In the genomic region with DNA sequence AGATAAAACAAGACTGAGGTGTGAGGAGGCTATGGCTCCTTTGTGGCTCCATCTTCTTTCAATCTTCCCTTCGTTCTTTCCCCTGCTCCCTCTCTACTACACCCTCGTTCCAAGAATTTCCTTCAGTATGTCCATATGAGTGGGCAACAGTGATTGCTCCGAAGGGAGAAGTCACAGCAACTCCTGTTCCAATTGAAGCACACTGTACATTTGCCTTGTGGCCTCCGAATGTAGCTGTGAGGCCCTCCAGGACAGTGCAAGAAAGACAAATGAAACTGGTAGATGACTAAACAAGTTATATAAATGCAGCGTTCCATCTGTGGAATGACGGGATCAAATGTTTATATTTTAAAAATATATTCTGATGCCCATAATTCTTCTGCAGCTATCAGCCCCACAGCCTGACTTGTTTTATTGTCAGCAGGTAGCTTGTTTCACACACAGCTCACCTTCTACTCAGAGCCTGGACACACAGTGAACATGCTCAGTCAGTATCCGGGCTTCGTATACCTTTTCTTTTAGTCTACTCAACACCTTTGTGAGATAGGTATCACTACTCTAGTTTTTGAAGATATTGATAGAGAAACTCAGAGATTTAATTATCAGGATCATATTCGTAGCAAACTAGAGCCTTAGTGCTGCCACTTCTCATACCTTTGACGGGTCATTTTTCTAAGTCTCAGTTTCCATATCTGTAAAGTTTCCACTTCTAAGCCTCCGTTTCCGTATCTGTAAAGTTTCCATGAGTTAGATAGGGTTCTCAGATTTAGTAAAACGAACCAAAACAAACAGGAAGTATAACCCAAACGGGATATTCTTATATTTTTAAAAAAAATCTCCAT, we compare ENCODE assay signal across 1 cellular context.
TF ChIP-seq lines count a peak whose summit lies in the region.

No MANE protein-coding gene starts in this region.

TF ChIP-seq in IMR-90, 13 proteins besides CTCF, POLR2A, EP300 and RAD21 (continued from another document):
- TF ChIP-seq ELK1 (IDR thresholded peaks at IDR 0.05; ENCODE audit: borderline replicate concordance, low read depth, low read length) (no peak), MXI1 (IDR thresholded peaks at IDR 0.05; ENCODE audit: borderline replicate concordance, low read depth, low read length) (no peak), NFE2L2 (IDR thresholded peaks at IDR 0.05; ENCODE audit: low read depth, low read length) (no peak), MAFK (IDR thresholded peaks at IDR 0.05; ENCODE audit: low read depth, low read length) (no peak), RCOR1 (IDR thresholded peaks at IDR 0.05; ENCODE audit: insufficient replicate concordance, low read length) (no peak), CEBPB (IDR thresholded peaks at IDR 0.05; ENCODE audit: low read depth, low read length) (no peak)
